ENCODE assay signal across 8 cellular contexts in genomic region chr1:171740356-171740863, GRCh38. TPM values are rescaled to one million over a fixed set of nuclear protein-coding genes. Genes with fewer than 3 reads are reported as not detected.
DNase-seq lines count a peak whose midpoint lies in the region; ATAC-seq and TF ChIP-seq lines count a peak whose summit lies in the region.
"Had no signal": no experiment of that assay in that cellular context is flagged by ENCODE, and none has a peak within 500 bp of the region (broad histone marks: within the 10 kb centered on the region; RNA-seq: fewer than 3 reads in every experiment).

No MANE protein-coding gene starts in this region.

- H3K27ac ChIP-seq in SJSA1, result peak overlapping the region; percentile 63
- H3K27ac ChIP-seq in esophagus muscularis mucosa (replicated peaks in 1 of 4), result peak overlapping the region in 2 of 4 donors; percentile 96 to 98

- TF ChIP-seq POLR2A in esophagus muscularis mucosa (IDR thresholded peaks at IDR 0.05; ENCODE audit: low read depth), result no peak

- no peak for TF ChIP-seq CTCF in GM12865 (IDR thresholded peaks at IDR 0.05; ENCODE audit: insufficient read depth, low read depth, low read length, missing control alignments)
- no peak for TF ChIP-seq CTCF in esophagus muscularis mucosa (IDR thresholded peaks at IDR 0.05)

- WGBS in esophagus muscularis mucosa, result 60% methylated on average over 2 of the region's 2 CpGs

- H3K27me3 ChIP-seq in SJSA1 (replicated peaks) (no peaks in the 10 kb centered on the region), esophagus muscularis mucosa (no peaks in the 10 kb centered on the region)

- ATAC-seq in GM19397 (IDR thresholded peaks at IDR 0.05; ENCODE audit: unreplicated experiment), result no peak

- TF ChIP-seq EP300 in esophagus muscularis mucosa (IDR thresholded peaks at IDR 0.05), result no peak

- peaks cover 39% of the 10 kb centered on the region for H3K4me1 ChIP-seq in SJSA1 (replicated peaks)
- H3K4me1 ChIP-seq in esophagus muscularis mucosa, result peaks cover 28 to 50% (median 36%) of the 10 kb centered on the region in 4 donors

- intact Hi-C loops in esophagus muscularis mucosa (cut with DNase I), result no loop called here
- intact Hi-C loops in posterior vena cava (cut with DNase I), result no loop called here

- H3K9me3 ChIP-seq in SJSA1 (replicated peaks), result no peaks in the 10 kb centered on the region
- H3K9me3 ChIP-seq in esophagus muscularis mucosa, result no peaks in the 10 kb centered on the region
- H3K9me3 ChIP-seq: neutrophil had no signal

- peak overlapping the region; percentile 92 for H3K4me3 ChIP-seq in GM12865 (ENCODE audit: low read depth, low read length)
- H3K4me3 ChIP-seq in SJSA1, result peak overlapping the region; percentile 75
- peak overlapping the region; percentile 85 to 93 (median 90) for H3K4me3 ChIP-seq in esophagus muscularis mucosa
- peak overlapping the region; percentile 76 for H3K4me3 ChIP-seq in skeletal muscle cell (ENCODE audit: low read depth, low read length)

- DNase-seq in GM12865 (ENCODE audit: low read depth), result no peak
- peak in 1 of 2 experiments; percentile 15 for DNase-seq in SJSA1 (ENCODE audit: low read depth in 1 of 2, low spot score in 2 of 2)
- no peak for DNase-seq in esophagus muscularis mucosa (ENCODE audit: extremely low spot score)
- DNase-seq in skeletal muscle cell (ENCODE audit: low read depth), result no peak
- no peak for DNase-seq in NCI-H2081 (lab: John Stamatoyannopoulos, UW)
- DNase-seq in posterior vena cava (ENCODE audit: low spot score), result no peak

- H3K36me3 ChIP-seq in SJSA1, result peaks cover 33% of the 10 kb centered on the region
- H3K36me3 ChIP-seq in esophagus muscularis mucosa, result peaks cover 14 to 29% (median 22%) of the 10 kb centered on the region in 4 donors

RNA-seq across cellular contexts. Expression of gene VAMP4, which starts 1.5 kb away (rescaled TPM):
- total RNA-seq in SJSA1 (2014; rRNA removed; shearing (Covaris generic)), result 4.2 and 8.5 TPM in 2 replicates
- total RNA-seq in esophagus muscularis mucosa (10 to 100 TPM; 14.2 to 19.9 (median 16.1) TPM), posterior vena cava (10 to 100 TPM; 16.8 to 21.0 TPM)

RNA-seq across cellular contexts. Expression of gene METTL13, which starts 41.0 kb away (rescaled TPM):
- 15.1 and 26.5 TPM in 2 replicates for total RNA-seq in SJSA1 (2014; rRNA removed; shearing (Covaris generic))
- total RNA-seq in esophagus muscularis mucosa (10 to 100 TPM; 17.5 to 20.9 (median 20.0) TPM), posterior vena cava (10 to 100 TPM; 14.8 to 19.4 TPM)
